In the genomic region with DNA sequence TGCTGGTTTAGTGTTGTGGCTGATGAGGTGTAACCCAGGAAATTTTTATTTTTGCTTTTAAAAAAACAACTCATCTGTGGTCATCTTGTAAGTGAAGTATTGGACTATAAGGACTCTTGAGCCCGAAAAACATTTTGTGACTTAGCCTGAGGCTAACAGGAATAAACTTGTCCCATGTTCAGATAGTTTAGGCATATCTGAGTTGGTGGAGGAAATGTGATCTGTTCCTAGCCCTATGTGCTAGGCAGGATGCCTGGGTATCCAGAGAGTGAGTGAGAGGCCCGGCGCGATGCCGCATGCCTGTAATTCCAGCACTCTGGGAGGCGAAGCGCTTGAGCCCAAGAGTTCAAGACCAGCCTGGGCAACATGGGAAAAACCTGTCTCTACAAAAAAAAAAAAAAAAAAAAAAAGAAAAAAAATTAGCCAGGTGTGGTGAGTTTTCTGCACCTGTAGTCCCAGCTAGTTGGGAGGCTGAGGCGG, we compare ENCODE assay signal across 1 cellular context.
TF ChIP-seq lines count a peak whose summit lies in the region.

No MANE protein-coding gene starts in this region.

TF ChIP-seq in A549, 52 proteins besides CTCF, POLR2A, EP300 and RAD21 (continued from another document):
- no peak for TF ChIP-seq HMGXB4 (CRISPR knock-in tag; IDR thresholded peaks at IDR 0.05; ENCODE audit: borderline replicate concordance)
- no peak for TF ChIP-seq ZSCAN20 (CRISPR knock-in tag; IDR thresholded peaks at IDR 0.05)
- no peak for TF ChIP-seq KDM5A (IDR thresholded peaks at IDR 0.05)
- no peak for TF ChIP-seq SMC3 (IDR thresholded peaks at IDR 0.05)
- no peak for TF ChIP-seq ZC3H11A (IDR thresholded peaks at IDR 0.05)
- TF ChIP-seq PBX3 (IDR thresholded peaks at IDR 0.05), result no peak
- no peak for TF ChIP-seq CBX8 (IDR thresholded peaks at IDR 0.05)
- TF ChIP-seq HOXA7 (CRISPR knock-in tag; IDR thresholded peaks at IDR 0.05), result no peak
- no peak for TF ChIP-seq NFE2L2 (conservative IDR thresholded peaks at IDR 0.05; ENCODE audit: low read length)
- TF ChIP-seq REST (IDR thresholded peaks at IDR 0.05), result no peak
TF ChIP-seq in A549: peak in this region for 0.
